In the genomic region with DNA sequence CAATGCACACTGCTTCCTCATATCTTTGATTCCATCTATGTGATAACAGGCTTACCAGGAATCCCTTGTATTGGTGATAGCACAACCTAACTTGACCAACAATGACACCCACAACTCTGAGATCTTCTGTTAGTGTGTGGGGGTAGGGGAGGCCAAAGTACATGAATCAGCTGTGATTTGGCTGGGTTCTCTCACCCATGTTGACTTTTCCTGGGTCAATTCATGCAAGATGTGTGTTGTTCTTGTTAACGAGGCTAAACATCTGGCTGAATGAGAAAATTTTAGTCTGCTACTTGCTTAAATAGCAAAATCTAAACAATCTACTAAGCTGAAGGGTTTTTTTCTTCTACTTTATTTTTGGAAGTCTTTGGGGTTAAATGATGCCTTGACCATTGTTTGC, we compare ENCODE assay signal across 29 cellular contexts.
"Had no signal": no experiment of that assay in that cellular context is flagged by ENCODE, and none has a peak within 500 bp of the region (broad histone marks: within the 10 kb centered on the region; RNA-seq: fewer than 3 reads in every experiment).

No MANE protein-coding gene starts in this region.

- DNase-seq: activated CD4-positive, alpha-beta memory T cell treated with anti-CD3 and anti-CD28 coated beads, Interleukin-2, amount 10 ng/mL, durations not matched to agents 7 days and 5 days; activated CD4-positive, alpha-beta T cell treated with anti-CD3 and anti-CD28 coated beads for 1 hour; activated CD4-positive, alpha-beta T cell treated with anti-CD3 and anti-CD28 coated beads for 4 hours; activated CD4-positive, alpha-beta T cell treated with anti-CD3 and anti-CD28 coated beads, Interleukin-2, amount 10 ng/mL, durations not matched to agents 7 days and 5 days; activated CD4-positive, alpha-beta T cell treated with anti-CD3 and anti-CD28 coated beads, Interleukin-2, amount 50 U/mL, for 4 hours; activated CD8-positive, alpha-beta memory T cell treated with anti-CD3 and anti-CD28 coated beads, Interleukin-2, amount 50 U/mL, for 48 hours; activated gamma-delta T cell; activated naive CD4-positive, alpha-beta T cell; activated naive CD4-positive, alpha-beta T cell treated with anti-CD3 and anti-CD28 coated beads, Interleukin-2, amount 10 ng/mL, durations not matched to agents 7 days and 5 days; activated naive CD8-positive, alpha-beta T cell treated with anti-CD3 and anti-CD28 coated beads, Interleukin-2, amount 10 ng/mL, durations not matched to agents 7 days and 5 days; activated T-cell treated with anti-CD3 and anti-CD28 coated beads for 4 hours; activated T-cell treated with anti-CD3 and anti-CD28 coated beads, Interleukin-2, amount 50 U/mL, for 24 hours; activated T-cell treated with anti-CD3 and anti-CD28 coated beads, Interleukin-2, amount 50 U/mL, for 72 hours; central memory CD4-positive, alpha-beta T cell; cerebellar nuclear complex; colonic mucosa; effector CD8-positive, alpha-beta T cell; foreskin melanocyte; heart right ventricle; T-helper 2 cell had no signal

- H3K27me3 ChIP-seq: ascending aorta, breast epithelium, cardiac muscle cell, colonic mucosa, gastroesophageal sphincter, heart right ventricle had no signal

- H3K27ac ChIP-seq: ascending aorta, breast epithelium, cardiac muscle cell, colonic mucosa, gastroesophageal sphincter, heart right ventricle, VCaP had no signal

- FAIRE-seq: TTC549 had no signal

- H3K4me3 ChIP-seq: ascending aorta, breast epithelium, cardiac muscle cell, colonic mucosa, gastroesophageal sphincter, heart right ventricle had no signal

- H3K36me3 ChIP-seq: ascending aorta, breast epithelium, cardiac muscle cell, colonic mucosa, gastroesophageal sphincter, heart right ventricle had no signal

- H3K9me3 ChIP-seq: colonic mucosa had no signal

- ATAC-seq: activated naive CD4-positive, alpha-beta T cell treated with anti-CD3 and anti-CD28 coated beads, Interleukin-2, amount 50 U/mL, for 72 hours; activated T-cell treated with anti-CD3 and anti-CD28 coated beads, Interleukin-2, amount 50 U/mL, for 72 hours; esophagus mucosa; gastroesophageal sphincter; heart right ventricle; WTC11 had no signal

- H3K4me1 ChIP-seq: ascending aorta, breast epithelium, colonic mucosa, gastroesophageal sphincter, heart right ventricle had no signal
